In genomic region chr18:79856119-79857080, GRCh38 we compare ENCODE assay signal across 10 cellular contexts. TPM values are rescaled to one million over a fixed set of nuclear protein-coding genes. Genes with fewer than 3 reads are reported as not detected.
DNase-seq lines count a peak whose midpoint lies in the region; ATAC-seq and TF ChIP-seq lines count a peak whose summit lies in the region.
"Had no signal": no experiment of that assay in that cellular context is flagged by ENCODE, and none has a peak within 500 bp of the region (broad histone marks: within the 10 kb centered on the region; RNA-seq: fewer than 3 reads in every experiment).

No MANE protein-coding gene starts in this region.

- no peaks in the 10 kb centered on the region for H3K4me1 ChIP-seq in MM.1S (ENCODE audit: low read length)

- ATAC-seq in GM18868 (IDR thresholded peaks at IDR 0.05; ENCODE audit: unreplicated experiment) (peak; percentile 56), naive B cell (ENCODE audit: low read depth in 2 of 2) (peak; percentile 45 to 47)

- H3K9me2 ChIP-seq in MM.1S (replicated peaks; ENCODE audit: insufficient read depth, low read length): no peaks in the 10 kb centered on the region

- peaks cover 20 to 39% (median 28%) of the 10 kb centered on the region in 3 donors for H3K4me1 Mint-ChIP-seq in naive B cell

- TF ChIP-seq CTCF in MM.1S (IDR thresholded peaks at IDR 0.05; ENCODE audit: low read length): no peak

- no peak overlapping the region for H2AFZ ChIP-seq in MM.1S (ENCODE audit: low read length)

- H3K27me3 ChIP-seq in MM.1S (replicated peaks; ENCODE audit: insufficient read depth, low read length): no peaks in the 10 kb centered on the region; the same call in 1 of the 2 replicates

- peak overlapping the region in 2 of 6 donors; percentile 44 to 53 for H3K27ac Mint-ChIP-seq in naive B cell

- H3K9me3 Mint-ChIP-seq in naive B cell: peaks cover under 1 to 12% (median 9%) of the 10 kb centered on the region in 7 donors

- peaks cover 4 to 11% (median 6%) of the 10 kb centered on the region in 3 donors for H3K27me3 Mint-ChIP-seq in naive B cell

- peak overlapping the region in 6 of 8 donors; percentile 26 to 67 (median 60) for H3K4me3 Mint-ChIP-seq in naive B cell

- H3K27ac ChIP-seq in MM.1S (ENCODE audit: low read length): no peak overlapping the region
- H3K27ac ChIP-seq: tibial artery had no signal

- H3K9ac ChIP-seq in MM.1S (ENCODE audit: low read length): no peak overlapping the region

- no peaks in the 10 kb centered on the region for H4K20me1 ChIP-seq in MM.1S (ENCODE audit: insufficient read depth, low read length)

- no peaks in the 10 kb centered on the region for H3K79me2 ChIP-seq in MM.1S (ENCODE audit: low read length)

- no peaks in the 10 kb centered on the region for H3K36me3 ChIP-seq in MM.1S (replicated peaks; ENCODE audit: insufficient read depth, low read length)
- H3K36me3 ChIP-seq: tibial artery had no signal

- H3K36me3 Mint-ChIP-seq in naive B cell: peaks cover 0 to 2% of the 10 kb centered on the region in 2 donors

- no peaks in the 10 kb centered on the region for H3F3A ChIP-seq in MM.1S (ENCODE audit: insufficient read depth, low read length)

- H3K9me3 ChIP-seq in MM.1S (replicated peaks; ENCODE audit: insufficient read depth, low read length): no peaks in the 10 kb centered on the region

- DNase-seq in AG08396 (ENCODE audit: low spot score) (peak; percentile 71), MV-4-11 (lab: John Stamatoyannopoulos, UW) (peak; percentile 78), astrocyte of the hippocampus (ENCODE audit: low read depth, low spot score) (peak; percentile 25), naive B cell (peak; percentile 15), GDM1 (lab: John Stamatoyannopoulos, UW) (no peak), MM.1S (no peak), NCI-H510A treated with DMSO at 0.1 percent for 48 hours (lab: John Stamatoyannopoulos, UW) (no peak)

- H3K4me3 ChIP-seq in MM.1S (ENCODE audit: low read length): no peak overlapping the region
- H3K4me3 ChIP-seq: lung, tibial artery had no signal

- H3K4me2 ChIP-seq in MM.1S (ENCODE audit: low read depth, low read length): no peak overlapping the region

RNA-seq across cellular contexts. Expression of gene KCNG2, which starts 58.7 kb away (rescaled TPM):
- not detected for polyA plus RNA-seq in naive B cell (ENCODE audit: low read depth in 6 of 6)

Comparison
In these comparisons a context has a peak if more than half of its experiments do, and no peak if none do; other contexts are left out.
1. DNase-seq: peak in AG08396 (single experiment), MV-4-11 (single experiment), astrocyte of the hippocampus (single experiment) and naive B cell (single experiment); none in GDM1 (single experiment), MM.1S (single experiment) and NCI-H510A treated with DMSO at 0.1 percent for 48 hours (single experiment).